ENCODE assay signal across 14 cellular contexts in genomic region chr7:44150466-44150832, GRCh38. TPM values are rescaled to one million over a fixed set of nuclear protein-coding genes. Genes with fewer than 3 reads are reported as not detected.
DNase-seq lines count a peak whose midpoint lies in the region; ATAC-seq and TF ChIP-seq lines count a peak whose summit lies in the region.
"Had no signal": no experiment of that assay in that cellular context is flagged by ENCODE, and none has a peak within 500 bp of the region (broad histone marks: within the 10 kb centered on the region; RNA-seq: fewer than 3 reads in every experiment).

No MANE protein-coding gene starts in this region.

- ATAC-seq in SK-N-SH treated with all-trans-retinoic acid at 6 μM for 48 hours (no peak), HG02759 (IDR thresholded peaks at IDR 0.05; ENCODE audit: unreplicated experiment) (peak; percentile 56), HG02798 (IDR thresholded peaks at IDR 0.05; ENCODE audit: poor library complexity, unreplicated experiment) (no peak)
- peak; percentile 86 for ATAC-seq in stimulated activated naive B cell treated with anti-CD40 and anti-IgM and Interleukin-4, amounts not matched to agents 10 μg/mL and 1 μg/mL and 100 μg/mL, for 72 hours (replicated peaks)
- ATAC-seq: psoas muscle had no signal

- peaks cover 0 to under 1% of the 10 kb centered on the region in 2 donors for H3K27me3 Mint-ChIP-seq in stimulated activated naive B cell treated with anti-CD40 and anti-IgM and Interleukin-4, amounts not matched to agents 10 μg/mL and 1 μg/mL and 100 μg/mL, for 72 hours

- H3K9me3 Mint-ChIP-seq in stimulated activated naive B cell treated with anti-CD40 and anti-IgM and Interleukin-4, amounts not matched to agents 10 μg/mL and 1 μg/mL and 100 μg/mL, for 72 hours: no peaks in the 10 kb centered on the region

- no peak overlapping the region for H3K4me3 ChIP-seq in SK-N-SH (ENCODE audit: low read depth in 2 of 2, low read length in 1 of 2)
- no peak overlapping the region for H3K4me3 ChIP-seq in WERI-Rb-1 (ENCODE audit: low read depth, low read length)
- H3K4me3 ChIP-seq: psoas muscle, suprapubic skin had no signal

- no peaks in the 10 kb centered on the region for H3K36me3 Mint-ChIP-seq in stimulated activated naive B cell treated with anti-CD40 and anti-IgM and Interleukin-4, amounts not matched to agents 10 μg/mL and 1 μg/mL and 100 μg/mL, for 72 hours

- H3K9me2 ChIP-seq in SK-N-SH: no peaks in the 10 kb centered on the region

- no peak overlapping the region for H3K4me3 Mint-ChIP-seq in stimulated activated naive B cell treated with anti-CD40 and anti-IgM and Interleukin-4, amounts not matched to agents 10 μg/mL and 1 μg/mL and 100 μg/mL, for 72 hours

- peaks cover 0 to 7% of the 10 kb centered on the region in 2 experiments; a peak in 1 of 4 replicates for H3K4me1 ChIP-seq in SK-N-SH (ENCODE audit: control insufficient read depth in 1 of 2, insufficient read depth in 2 of 2, low read depth in 1 of 2, low read length in 1 of 2)
- H3K4me1 ChIP-seq: psoas muscle had no signal

- DNase-seq in SK-N-SH: peak; percentile 17
- DNase-seq in WERI-Rb-1: no peak
- DNase-seq in stimulated activated naive B cell treated with anti-CD40 and anti-IgM and Interleukin-4, amounts not matched to agents 10 μg/mL and 1 μg/mL and 100 μg/mL, for 72 hours: peak; percentile 47
- DNase-seq in NCI-H345 treated with DMSO at 0.1 percent for 48 hours (lab: John Stamatoyannopoulos, UW; ENCODE audit: unreplicated experiment): no peak
- DNase-seq in globus pallidus (ENCODE audit: low spot score): no peak
- DNase-seq: amniotic stem cell, mesenchymal stem cell, NCI-H1417 treated with DMSO at 0.1 percent for 48 hours, psoas muscle had no signal

- TF ChIP-seq EP300 in SK-N-SH (IDR thresholded peaks at IDR 0.05; ENCODE audit: borderline replicate concordance in 1 of 2, low read depth in 1 of 2, low read length in 1 of 2): no peak

- peaks cover 7 to 31% of the 10 kb centered on the region in 2 donors for H3K4me1 Mint-ChIP-seq in stimulated activated naive B cell treated with anti-CD40 and anti-IgM and Interleukin-4, amounts not matched to agents 10 μg/mL and 1 μg/mL and 100 μg/mL, for 72 hours

- H3K36me3 ChIP-seq in SK-N-SH (replicated peaks in 1 of 2; ENCODE audit: control insufficient read depth in 1 of 2, insufficient read depth in 2 of 2, low read length in 1 of 2) (no peaks in the 10 kb centered on the region), WERI-Rb-1 (no peaks in the 10 kb centered on the region)
- H3K36me3 ChIP-seq: suprapubic skin had no signal

- CTCF ChIA-PET in SK-N-SH (lab: Yijun Ruan, JAX): interaction anchor here (1.0 to 1.5 kb wide), 2 partner anchors 15 to 46 kb away, joined by 3 to 7 read pairs; no protein-coding TSS in a partner anchor

- POLR2A ChIA-PET in SK-N-SH (lab: Yijun Ruan, JAX): no interaction called here

- H2AFZ ChIP-seq in SK-N-SH (ENCODE audit: low read depth): no peak overlapping the region

- H3K27ac Mint-ChIP-seq in stimulated activated naive B cell treated with anti-CD40 and anti-IgM and Interleukin-4, amounts not matched to agents 10 μg/mL and 1 μg/mL and 100 μg/mL, for 72 hours: no peak overlapping the region

- H3K27me3 ChIP-seq in SK-N-SH (ENCODE audit: insufficient read depth) (no peaks in the 10 kb centered on the region), WERI-Rb-1 (ENCODE audit: insufficient read depth, low read depth, severe bottlenecking) (no peaks in the 10 kb centered on the region)
- H3K27me3 ChIP-seq: suprapubic skin had no signal

- no peaks in the 10 kb centered on the region for H3F3A ChIP-seq in SK-N-SH (replicated peaks; ENCODE audit: insufficient read depth)

- H3K4me2 ChIP-seq in SK-N-SH: no peak overlapping the region

- no peaks in the 10 kb centered on the region for H4K20me1 ChIP-seq in SK-N-SH (ENCODE audit: insufficient read depth)

- TF ChIP-seq CTCF in SK-N-SH (IDR thresholded peaks at IDR 0.05) (no peak), WERI-Rb-1 (IDR thresholded peaks at IDR 0.05; ENCODE audit: low read depth, low read length) (no peak)

- TF ChIP-seq RAD21 in SK-N-SH (IDR thresholded peaks at IDR 0.05; ENCODE audit: low read length): no peak

- 70% methylated on average over 5 of the region's 5 CpGs for WGBS in SK-N-SH (ENCODE audit: low lambda C conversion rate)

- no peaks in the 10 kb centered on the region for H3K79me2 ChIP-seq in SK-N-SH (ENCODE audit: insufficient read depth)

- H3K27ac ChIP-seq in SK-N-SH (ENCODE audit: low read depth in 2 of 2, low read length in 1 of 2) (no peak overlapping the region), WERI-Rb-1 (peak overlapping the region; percentile 44)
- H3K27ac ChIP-seq: psoas muscle, suprapubic skin had no signal

- no peaks in the 10 kb centered on the region for H3K9me3 ChIP-seq in SK-N-SH
- H3K9me3 ChIP-seq in WERI-Rb-1 (ENCODE audit: severe bottlenecking): no peaks in the 10 kb centered on the region
- H3K9me3 ChIP-seq: psoas muscle, suprapubic skin had no signal

- H3K9ac ChIP-seq in SK-N-SH: no peak overlapping the region

TF ChIP-seq in SK-N-SH, 30 proteins besides CTCF, POLR2A, EP300 and RAD21 (continues in another document):
- TF ChIP-seq MEF2A (IDR thresholded peaks at IDR 0.05; ENCODE audit: borderline replicate concordance, low read depth): no peak
- TF ChIP-seq NFIC (IDR thresholded peaks at IDR 0.05; ENCODE audit: borderline replicate concordance): no peak
- no peak for TF ChIP-seq POLR2AphosphoS5 (IDR thresholded peaks at IDR 0.05; ENCODE audit: low read depth, low read length)
- TF ChIP-seq FOXJ3 (CRISPR knock-in tag; IDR thresholded peaks at IDR 0.05): no peak
- no peak for TF ChIP-seq TEAD4 (IDR thresholded peaks at IDR 0.05; ENCODE audit: borderline replicate concordance, insufficient read depth)
- no peak for TF ChIP-seq ELF1 (IDR thresholded peaks at IDR 0.05)
- TF ChIP-seq SMC3 (IDR thresholded peaks at IDR 0.05; ENCODE audit: low read depth, low read length): no peak
- no peak for TF ChIP-seq TAF1 (IDR thresholded peaks at IDR 0.05; ENCODE audit: borderline replicate concordance, low read depth, low read length)
- no peak for TF ChIP-seq TCF12 (IDR thresholded peaks at IDR 0.05)
- TF ChIP-seq FOXM1 (IDR thresholded peaks at IDR 0.05; ENCODE audit: low read depth): no peak
- no peak for TF ChIP-seq CHD2 (IDR thresholded peaks at IDR 0.05; ENCODE audit: low read length, partially characterized antibody)
- no peak for TF ChIP-seq RCOR1 (IDR thresholded peaks at IDR 0.05; ENCODE audit: low read length)
- no peak for TF ChIP-seq MXI1 (IDR thresholded peaks at IDR 0.05; ENCODE audit: low read depth, low read length)
- no peak for TF ChIP-seq GATA2 (CRISPR knock-in tag; IDR thresholded peaks at IDR 0.05)
- no peak for TF ChIP-seq YY1 (IDR thresholded peaks at IDR 0.05; ENCODE audit: low read depth)
- no peak for TF ChIP-seq RFX5 (IDR thresholded peaks at IDR 0.05; ENCODE audit: low read length)

TF ChIP-seq in SK-N-SH treated with all-trans-retinoic acid at 6 μM for 48 hours, 23 proteins besides CTCF, POLR2A, EP300 and RAD21:
- TF ChIP-seq SNAI2 (CRISPR knock-in tag; IDR thresholded peaks at IDR 0.05) (no peak), CSRNP3 (CRISPR knock-in tag; IDR thresholded peaks at IDR 0.05) (no peak), BACH2 (CRISPR knock-in tag; IDR thresholded peaks at IDR 0.05; ENCODE audit: borderline replicate concordance) (no peak), ZFP30 (CRISPR knock-in tag; IDR thresholded peaks at IDR 0.05) (no peak), ESRRG (CRISPR knock-in tag; IDR thresholded peaks at IDR 0.05) (no peak), PPARA (CRISPR knock-in tag; IDR thresholded peaks at IDR 0.05; ENCODE audit: borderline replicate concordance) (no peak), CSDC2 (CRISPR knock-in tag; IDR thresholded peaks at IDR 0.05) (no peak), ZNF8 (CRISPR knock-in tag; IDR thresholded peaks at IDR 0.05) (no peak)

RNA-seq across cellular contexts. Expression of gene MYL7, which starts 9.3 kb away (rescaled TPM):
- polyA plus RNA-seq in SK-N-SH (2012; rRNA removed): 0.47 TPM in 1 of 2 replicates, not detected in the other
- 0.08 and 0.22 TPM in 2 replicates for polyA plus RNA-seq in SK-N-SH (2012; cell fraction: cytosol; rRNA removed)
- 0.61 and 1.9 TPM in 2 replicates for polyA plus RNA-seq in SK-N-SH (2012; cell fraction: nucleus; rRNA removed)
- polyA plus RNA-seq: AG04450 had no signal

RNA-seq across cellular contexts. Expression of gene POLD2, which starts 27.1 kb away (rescaled TPM):
- 163 and 194 TPM in 2 replicates for polyA plus RNA-seq in SK-N-SH (2012; rRNA removed)
- polyA plus RNA-seq in SK-N-SH (2012; cell fraction: cytosol; rRNA removed): 97.4 and 129 TPM in 2 replicates
- 209 and 258 TPM in 2 replicates for polyA plus RNA-seq in SK-N-SH (2012; cell fraction: nucleus; rRNA removed)

RNA-seq across cellular contexts. Expression of gene GCK, which starts 38.8 kb away (rescaled TPM):
- polyA plus RNA-seq in SK-N-SH (2012; rRNA removed): 1.1 and 1.6 TPM in 2 replicates
- polyA plus RNA-seq in SK-N-SH (2012; cell fraction: cytosol; rRNA removed): 0.55 and 1.0 TPM in 2 replicates
- polyA plus RNA-seq in SK-N-SH (2012; cell fraction: nucleus; rRNA removed): 0.83 and 1.1 TPM in 2 replicates

RNA-seq across cellular contexts. Expression of gene AEBP1, which starts 46.3 kb away (rescaled TPM):
- polyA plus RNA-seq in SK-N-SH (2012; rRNA removed): 40.3 and 105 TPM in 2 replicates
- 36.3 and 54.8 TPM in 2 replicates for polyA plus RNA-seq in SK-N-SH (2012; cell fraction: cytosol; rRNA removed)
- 278 and 326 TPM in 2 replicates for polyA plus RNA-seq in SK-N-SH (2012; cell fraction: nucleus; rRNA removed)

RNA-seq across cellular contexts. Expression of gene YKT6, which starts 50.3 kb away (rescaled TPM):
- polyA plus RNA-seq in SK-N-SH (2012; rRNA removed): 170 and 213 TPM in 2 replicates
- 121 and 165 TPM in 2 replicates for polyA plus RNA-seq in SK-N-SH (2012; cell fraction: cytosol; rRNA removed)
- 211 and 221 TPM in 2 replicates for polyA plus RNA-seq in SK-N-SH (2012; cell fraction: nucleus; rRNA removed)

Comparison
In these comparisons a context has a peak if more than half of its experiments do, and no peak if none do; other contexts are left out.
1. DNase-seq: peak in SK-N-SH (single experiment) and stimulated activated naive B cell treated with anti-CD40 and anti-IgM and Interleukin-4, amounts not matched to agents 10 μg/mL and 1 μg/mL and 100 μg/mL, for 72 hours (single experiment); none in WERI-Rb-1 (single experiment), NCI-H345 treated with DMSO at 0.1 percent for 48 hours (single experiment) and globus pallidus (single experiment).
2. ATAC-seq: peak in HG02759 (single experiment) and stimulated activated naive B cell treated with anti-CD40 and anti-IgM and Interleukin-4, amounts not matched to agents 10 μg/mL and 1 μg/mL and 100 μg/mL, for 72 hours (2 of 2); none in SK-N-SH treated with all-trans-retinoic acid at 6 μM for 48 hours (single experiment) and HG02798 (single experiment).